ENCODE assay signal across 8 cellular contexts in the genomic region with DNA sequence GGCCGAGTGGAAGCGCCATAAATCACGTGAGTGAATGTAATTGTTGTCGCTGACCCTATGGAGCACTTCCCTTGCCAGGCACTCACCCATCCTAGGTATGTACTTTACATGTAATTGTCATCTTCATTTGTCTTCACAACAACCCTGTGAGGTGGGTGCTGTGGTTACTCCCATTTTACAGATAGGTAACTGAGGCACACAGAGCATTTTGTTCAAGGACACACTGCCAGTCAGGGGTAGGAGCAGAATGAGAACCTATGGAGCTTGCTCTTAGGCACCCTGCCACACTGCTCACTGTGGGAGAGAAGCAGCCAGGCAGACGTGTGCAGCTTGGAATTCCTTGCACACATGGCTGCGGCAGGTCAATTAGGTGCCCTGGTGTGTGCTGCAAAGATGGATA. TPM values are rescaled to one million over a fixed set of nuclear protein-coding genes. Genes with fewer than 3 reads are reported as not detected.
A peak's percentile ranks its signal among the peaks of the same experiment; 100 is the strongest.
DNase-seq lines count a peak whose midpoint lies in the region; ATAC-seq and TF ChIP-seq lines count a peak whose summit lies in the region.

No MANE protein-coding gene starts in this region.

- TF ChIP-seq CTCF in astrocyte of the cerebellum (IDR thresholded peaks at IDR 0.05; ENCODE audit: low read depth, low read length, missing control alignments) (no peak), lung (IDR thresholded peaks at IDR 0.05; ENCODE audit: control extremely low read depth, extremely low read depth) (no peak), upper lobe of left lung (IDR thresholded peaks at IDR 0.05) (no peak)

- H3K4me1 Mint-ChIP-seq in activated naive CD4-positive, alpha-beta T cell treated with anti-CD3 and anti-CD28 coated beads, Interleukin-2, amount 50 U/mL, for 24 hours: peaks cover 19% of the 10 kb centered on the region

- H3K9me3 Mint-ChIP-seq in activated naive CD4-positive, alpha-beta T cell treated with anti-CD3 and anti-CD28 coated beads, Interleukin-2, amount 50 U/mL, for 24 hours: no peaks in the 10 kb centered on the region

- WGBS in lung, 2 donors: 21 to 25% methylated on average over 6 of the region's 6 CpGs
- WGBS in upper lobe of left lung, 2 donors: 24% methylated on average over 6 of the region's 6 CpGs

- DNase-seq in activated naive CD4-positive, alpha-beta T cell treated with anti-CD3 and anti-CD28 coated beads, Interleukin-2, amount 50 U/mL, for 16 hours: no peak
- DNase-seq in astrocyte of the cerebellum (ENCODE audit: low read depth): no peak
- DNase-seq in lung (ENCODE audit: low spot score): no peak
- DNase-seq in upper lobe of left lung: no peak
- DNase-seq in NOMO-1 (lab: John Stamatoyannopoulos, UW; ENCODE audit: unreplicated experiment in 2 of 2): no peak
- no peak for DNase-seq in amygdala (lab: John Stamatoyannopoulos, UW)
- no peak for DNase-seq in NCI-H2196 (lab: John Stamatoyannopoulos, UW; ENCODE audit: unreplicated experiment)

- H3K9me3 ChIP-seq in lung (ENCODE audit: control insufficient read depth in 2 of 2, insufficient read depth in 1 of 2, low read length in 1 of 2) (peaks cover 0 to 2% of the 10 kb centered on the region in 2 donors), upper lobe of left lung (no peaks in the 10 kb centered on the region)

- H3K27ac Mint-ChIP-seq in activated naive CD4-positive, alpha-beta T cell treated with anti-CD3 and anti-CD28 coated beads, Interleukin-2, amount 50 U/mL, for 24 hours: peak overlapping the region; percentile 94

- peak overlapping the region in 1 of 2 donors; percentile 92 for H3K27ac ChIP-seq in lung (ENCODE audit: low read depth in 1 of 2, low read length in 1 of 2)
- peak overlapping the region in 3 of 4 donors; percentile 82 to 93 (median 91) for H3K27ac ChIP-seq in upper lobe of left lung

- H3K4me3 ChIP-seq in astrocyte of the cerebellum (ENCODE audit: low read depth, low read length) (peak overlapping the region; percentile 58), lung (peak overlapping the region; percentile 95), upper lobe of left lung (peak overlapping the region; percentile 50 to 86 (median 84))

- peaks cover 4% of the 10 kb centered on the region for H3K36me3 Mint-ChIP-seq in activated naive CD4-positive, alpha-beta T cell treated with anti-CD3 and anti-CD28 coated beads, Interleukin-2, amount 50 U/mL, for 24 hours

- peak overlapping the region; percentile 97 for H3K4me3 Mint-ChIP-seq in activated naive CD4-positive, alpha-beta T cell treated with anti-CD3 and anti-CD28 coated beads, Interleukin-2, amount 50 U/mL, for 24 hours

- TF ChIP-seq POLR2A in upper lobe of left lung (IDR thresholded peaks at IDR 0.05): no peak

- TF ChIP-seq EP300 in upper lobe of left lung (IDR thresholded peaks at IDR 0.05): no peak

- H3K27me3 ChIP-seq in lung (ENCODE audit: control insufficient read depth, insufficient read depth) (no peaks in the 10 kb centered on the region), upper lobe of left lung (no peaks in the 10 kb centered on the region)

- ATAC-seq in lung (ENCODE audit: insufficient read depth, low FRiP score): no peak
- ATAC-seq in upper lobe of left lung (ENCODE audit: low FRiP score in 2 of 2): peak in 1 of 2 donors; percentile 3

- H3K27me3 Mint-ChIP-seq in activated naive CD4-positive, alpha-beta T cell treated with anti-CD3 and anti-CD28 coated beads, Interleukin-2, amount 50 U/mL, for 24 hours: no peaks in the 10 kb centered on the region

- in situ Hi-C loops in astrocyte of the cerebellum (cut with HindIII; ENCODE audit: low sequenced_read_pairs): no loop called here

- H3K4me1 ChIP-seq in lung (ENCODE audit: control insufficient read depth in 2 of 2, insufficient read depth in 2 of 2, low read length in 2 of 2) (peaks cover 5 to 13% of the 10 kb centered on the region in 2 donors), upper lobe of left lung (peaks cover 8 to 22% (median 10%) of the 10 kb centered on the region in 4 donors)

- H3K36me3 ChIP-seq in lung (ENCODE audit: control insufficient read depth in 2 of 2, insufficient read depth in 2 of 2, low read length in 2 of 2): no peaks in the 10 kb centered on the region
- H3K36me3 ChIP-seq in upper lobe of left lung: no peaks in the 10 kb centered on the region

RNA-seq across cellular contexts. Expression of a gene that starts 0.8 kb away (rescaled TPM):
- 10 to 100 TPM; 13.2 to 15.4 TPM for total RNA-seq in lung
- 1 to 10 TPM; 1.7 to 1.9 TPM for polyA plus RNA-seq in lung
- total RNA-seq in upper lobe of left lung: 10 to 100 TPM in 2 of 6 donors, 1 to 10 TPM in 4; 2.4 to 94.3 (median 6.6) TPM

RNA-seq across cellular contexts. Expression of a gene that starts 49.4 kb away (rescaled TPM):
- total RNA-seq in lung (under 1 TPM in 1 of 2 donors, not detected in 1; 0.31 TPM), upper lobe of left lung (not detected)
- under 1 TPM; 0.06 to 0.26 TPM for polyA plus RNA-seq in lung
